9 cellular contexts compared by ENCODE assay signal in genomic region chr16:22098538-22099255, GRCh38. TPM values are rescaled to one million over a fixed set of nuclear protein-coding genes. Genes with fewer than 3 reads are reported as not detected.
DNase-seq lines count a peak whose midpoint lies in the region; ATAC-seq and TF ChIP-seq lines count a peak whose summit lies in the region.
"Had no signal": no experiment of that assay in that cellular context is flagged by ENCODE, and none has a peak within 500 bp of the region (broad histone marks: within the 10 kb centered on the region; RNA-seq: fewer than 3 reads in every experiment).

No MANE protein-coding gene starts in this region.

- H3K36me3 Mint-ChIP-seq in CD8-positive, alpha-beta T cell, result no peaks in the 10 kb centered on the region

- 39 to 41% methylated on average over 8 of the region's 8 CpGs for WGBS in GM23248 (ENCODE audit: low coverage in 1 of 2, low lambda C conversion rate in 2 of 2, missing lambda C conversion rate in 2 of 2), 2 experiments
- WGBS in transverse colon (ENCODE audit: low coverage in 1 of 2), 2 donors, result 40 to 45% methylated on average over 2 to 8 of the region's 8 CpGs

- H3K79me2 ChIP-seq in GM23248 (ENCODE audit: insufficient read depth), result no peaks in the 10 kb centered on the region

- H3K27me3 Mint-ChIP-seq in CD8-positive, alpha-beta T cell (ENCODE audit: low read depth), result peaks cover 23% of the 10 kb centered on the region

- CTCF ChIA-PET in CD8-positive, alpha-beta T cell (lab: Charles Lee), result interaction anchor here (0.8 to 6.1 kb wide), 15 partner anchors 8 to 110 kb away, joined by 3 to 35 read pairs (median 4); no protein-coding TSS in a partner anchor

- H3K27ac ChIP-seq in CD8-positive, alpha-beta T cell (ENCODE audit: low read depth, low read length), result no peak overlapping the region
- H3K27ac ChIP-seq in GM23248 (no peak overlapping the region), transverse colon (no peak overlapping the region)
- H3K27ac ChIP-seq: SK-N-MC had no signal

- no peak for TF ChIP-seq EP300 in transverse colon (IDR thresholded peaks at IDR 0.05; ENCODE audit: low read depth)

- H3K9me3 ChIP-seq in CD8-positive, alpha-beta T cell (ENCODE audit: low read length), result no peaks in the 10 kb centered on the region
- H3K9me3 ChIP-seq in GM23248 (ENCODE audit: low read depth) (no peaks in the 10 kb centered on the region), transverse colon (no peaks in the 10 kb centered on the region)

- DNase-seq in CD8-positive, alpha-beta T cell, result no peak
- peak; percentile 69 for DNase-seq in GM23248
- peak; percentile 60 for DNase-seq in NCI-H460 (ENCODE audit: extremely low read depth, low read depth)
- DNase-seq in astrocyte of the hippocampus (ENCODE audit: low read depth, low spot score), result peak; percentile 65
- peak; percentile 48 for DNase-seq in iris pigment epithelial cell (ENCODE audit: low read depth)
- no peak for DNase-seq in transverse colon

- no peak overlapping the region for H3K27ac Mint-ChIP-seq in CD8-positive, alpha-beta T cell

- peak; percentile 69 for ATAC-seq in CD8-positive, alpha-beta T cell
- ATAC-seq in HG03457 (IDR thresholded peaks at IDR 0.05; ENCODE audit: unreplicated experiment), result no peak
- ATAC-seq in GM18520 (IDR thresholded peaks at IDR 0.05; ENCODE audit: unreplicated experiment), result no peak

- in situ Hi-C loops in GM23248 (cut with MboI) (no loop called here), transverse colon (cut with MboI; ENCODE audit: low pct_ligation_motif_present in 1 of 4, low pct_unique_long_range_greater_than_20kb in 1 of 4, low sequenced_read_pairs in 3 of 4) (loop anchor here in 1 of 4 donors (10.0 kb wide), 1 partner anchor 86 kb away; no protein-coding TSS in a partner anchor)

- intact Hi-C loops in CD8-positive, alpha-beta T cell (cut with DNase I, micrococcal nuclease), result loop anchor here in 1 of 2 experiments (1.0 kb wide), 2 partner anchors 27 to 97 kb away; partner anchors contain the start of gene PDZD9
- intact Hi-C loops in transverse colon (cut with DNase I; ENCODE audit: low total_unique reads), result no loop called here

- no peak overlapping the region for H3K4me3 ChIP-seq in CD8-positive, alpha-beta T cell (ENCODE audit: low read depth, low read length)
- H3K4me3 ChIP-seq in GM23248 (peak overlapping the region; percentile 62), transverse colon (no peak overlapping the region)
- H3K4me3 ChIP-seq: SK-N-MC had no signal

- no peak overlapping the region; the same call in 1 of the 2 replicates for H3K9ac ChIP-seq in GM23248

- H4K20me1 ChIP-seq in GM23248 (ENCODE audit: insufficient read depth), result no peaks in the 10 kb centered on the region

- peak overlapping the region; percentile 66; the same call in 1 of the 2 replicates for H2AFZ ChIP-seq in GM23248

- no peaks in the 10 kb centered on the region for H3K36me3 ChIP-seq in CD8-positive, alpha-beta T cell (ENCODE audit: insufficient read depth, low read length)
- no peaks in the 10 kb centered on the region for H3K36me3 ChIP-seq in GM23248 (ENCODE audit: low read depth)
- no peaks in the 10 kb centered on the region for H3K36me3 ChIP-seq in transverse colon

- H3K4me3 Mint-ChIP-seq in CD8-positive, alpha-beta T cell, result no peak overlapping the region

- H3K9me2 ChIP-seq in GM23248 (ENCODE audit: insufficient read depth), result no peaks in the 10 kb centered on the region

- peak; percentile 44 for TF ChIP-seq CTCF in CD8-positive, alpha-beta T cell (IDR thresholded peaks at IDR 0.05)
- peak; percentile 33 to 52 (median 49) for TF ChIP-seq CTCF in transverse colon (IDR thresholded peaks at IDR 0.05)

- no peak for TF ChIP-seq POLR2A in transverse colon (IDR thresholded peaks at IDR 0.05)

- H3K9me3 Mint-ChIP-seq in CD8-positive, alpha-beta T cell, result no peaks in the 10 kb centered on the region

- peaks cover 2% of the 10 kb centered on the region for H3K4me1 Mint-ChIP-seq in CD8-positive, alpha-beta T cell (ENCODE audit: low read depth)

- no peaks in the 10 kb centered on the region for H3F3A ChIP-seq in GM23248 (ENCODE audit: insufficient read depth)

- H3K27me3 ChIP-seq in CD8-positive, alpha-beta T cell (ENCODE audit: insufficient read depth, low read length), result no peaks in the 10 kb centered on the region
- H3K27me3 ChIP-seq in GM23248 (replicated peaks; ENCODE audit: insufficient read depth) (0 out of 2 replicates have a peak, but pooled peaks cover 5% of the 10 kb centered on the region), transverse colon (no peaks in the 10 kb centered on the region)

- peak overlapping the region; percentile 73 for H3K4me2 ChIP-seq in GM23248 (ENCODE audit: unreplicated experiment)

- POLR2A ChIA-PET in CD8-positive, alpha-beta T cell (lab: Charles Lee), result interaction anchor here (0.6 to 0.7 kb wide), 3 partner anchors 13 to 89 kb away, joined by 3 to 5 read pairs (median 3); no protein-coding TSS in a partner anchor

- no peaks in the 10 kb centered on the region for H3K4me1 ChIP-seq in CD8-positive, alpha-beta T cell (ENCODE audit: insufficient read depth, low read length)
- H3K4me1 ChIP-seq in GM23248 (ENCODE audit: insufficient read depth) (no peaks in the 10 kb centered on the region; the same call in 1 of the 2 replicates), transverse colon (no peaks in the 10 kb centered on the region)

RNA-seq across cellular contexts. Expression of gene VWA3A, which starts 6.4 kb away (rescaled TPM):
- total RNA-seq in CD8-positive, alpha-beta T cell, result under 1 TPM; 0.17 to 0.62 TPM
- not detected in 2 replicates for total RNA-seq in GM23248 (2014; rRNA removed; shearing (Covaris generic))
- not detected in 2 replicates for polyA plus RNA-seq in GM23248 (2016; fragmentation: Nextera tagmentation; extraction: Ambion mirVana)
- not detected in 2 replicates for total RNA-seq in NCI-H460 (2014; rRNA removed; shearing (Covaris generic))
- polyA plus RNA-seq in NCI-H460 (2014; cell fraction: nucleus; rRNA removed), result not detected in 2 replicates
- under 1 TPM in 1 of 4 donors, not detected in 3; 0.14 TPM for total RNA-seq in transverse colon

Comparison
In these comparisons a context has a peak if more than half of its experiments do, and no peak if none do; other contexts are left out.
1. DNase-seq: peak in GM23248 (single experiment), NCI-H460 (single experiment), astrocyte of the hippocampus (single experiment) and iris pigment epithelial cell (single experiment); none in CD8-positive, alpha-beta T cell (0 of 7) and transverse colon (single experiment).